In genomic region chr9:34500623-34501267, GRCh38 we compare ENCODE assay signal across 8 cellular contexts. TPM values are rescaled to one million over a fixed set of nuclear protein-coding genes. Genes with fewer than 3 reads are reported as not detected.
DNase-seq lines count a peak whose midpoint lies in the region; ATAC-seq and TF ChIP-seq lines count a peak whose summit lies in the region.

No MANE protein-coding gene starts in this region.

- peak; percentile 50 for ATAC-seq in HG02678 (IDR thresholded peaks at IDR 0.05; ENCODE audit: unreplicated experiment)
- peak; percentile 95 to 97 for ATAC-seq in activated T-cell treated with anti-CD3 and anti-CD28 coated beads, Interleukin-2, amount 50 U/mL, for 4 hours

- in situ Hi-C loops in transverse colon (cut with MboI; ENCODE audit: low pct_ligation_motif_present in 1 of 4, low pct_unique_long_range_greater_than_20kb in 1 of 4, low sequenced_read_pairs in 3 of 4), result loop anchor here in 1 of 4 donors (5.0 kb wide), 1 partner anchor 63 kb away; no protein-coding TSS in a partner anchor

- H3K27me3 Mint-ChIP-seq in activated T-cell treated with anti-CD3 and anti-CD28 coated beads, Interleukin-2, amount 50 U/mL, for 4 hours (ENCODE audit: low read depth), result peaks cover 10% of the 10 kb centered on the region

- DNase-seq in COLO829 (ENCODE audit: low spot score), result peak; percentile 75
- peak; percentile 19 for DNase-seq in OCI-M2 (lab: John Stamatoyannopoulos, UW; ENCODE audit: unreplicated experiment)
- peak; percentile 74 for DNase-seq in activated T-cell treated with anti-CD3 and anti-CD28 coated beads, Interleukin-2, amount 50 U/mL, for 4 hours
- DNase-seq in fibroblast of pulmonary artery (ENCODE audit: low read depth), result peak; percentile 48
- peak; percentile 32 to 68 (median 64) for DNase-seq in ovary
- peak; percentile 58 for DNase-seq in transverse colon
- no peak for DNase-seq in GOT3 (lab: John Stamatoyannopoulos, UW)

- H3K4me1 ChIP-seq in ovary (ENCODE audit: insufficient read depth) (peaks cover 5% of the 10 kb centered on the region), transverse colon (peaks cover 0 to 11% (median 4%) of the 10 kb centered on the region in 4 donors)

- TF ChIP-seq CTCF in fibroblast of pulmonary artery (IDR thresholded peaks at IDR 0.05; ENCODE audit: low read length, missing control alignments) (peak; percentile 100), ovary (IDR thresholded peaks at IDR 0.05) (peak; percentile 72 to 81 (median 80)), transverse colon (IDR thresholded peaks at IDR 0.05) (peak; percentile 90 to 99 (median 98))

- 1 to 3% (median 3%) methylated on average over 6 of the region's 6 CpGs for WGBS in ovary, 3 donors
- 0% methylated on average over 3 to 6 of the region's 6 CpGs for WGBS in transverse colon (ENCODE audit: low coverage in 1 of 2), 2 donors

- TF ChIP-seq EP300 in ovary (IDR thresholded peaks at IDR 0.05) (no peak), transverse colon (IDR thresholded peaks at IDR 0.05; ENCODE audit: low read depth) (no peak)

- no peaks in the 10 kb centered on the region for H3K27me3 ChIP-seq in ovary
- H3K27me3 ChIP-seq in transverse colon, result no peaks in the 10 kb centered on the region

- H3K27ac ChIP-seq in ovary (no peak overlapping the region), transverse colon (no peak overlapping the region)

- H3K36me3 Mint-ChIP-seq in activated T-cell treated with anti-CD3 and anti-CD28 coated beads, Interleukin-2, amount 50 U/mL, for 4 hours (ENCODE audit: insufficient read depth), result no peaks in the 10 kb centered on the region

- H3K4me3 ChIP-seq in fibroblast of pulmonary artery (replicated peaks; ENCODE audit: low read depth, low read length), result no peak overlapping the region
- H3K4me3 ChIP-seq in ovary, result no peak overlapping the region
- no peak overlapping the region for H3K4me3 ChIP-seq in transverse colon

- no peaks in the 10 kb centered on the region for H3K9me3 Mint-ChIP-seq in activated T-cell treated with anti-CD3 and anti-CD28 coated beads, Interleukin-2, amount 50 U/mL, for 4 hours

- TF ChIP-seq POLR2A in ovary (IDR thresholded peaks at IDR 0.05), result no peak
- TF ChIP-seq POLR2A in transverse colon (IDR thresholded peaks at IDR 0.05), result no peak

- no peak overlapping the region for H3K4me3 Mint-ChIP-seq in activated T-cell treated with anti-CD3 and anti-CD28 coated beads, Interleukin-2, amount 50 U/mL, for 4 hours

- H3K4me1 Mint-ChIP-seq in activated T-cell treated with anti-CD3 and anti-CD28 coated beads, Interleukin-2, amount 50 U/mL, for 4 hours (ENCODE audit: low read depth), result peaks cover 7% of the 10 kb centered on the region

- intact Hi-C loops in ovary (cut with DNase I), result loop anchor here (2.0 to 10.0 kb wide), 5 partner anchors 88 to 876 kb away; no protein-coding TSS in a partner anchor
- intact Hi-C loops in transverse colon (cut with DNase I; ENCODE audit: low total_unique reads), result loop anchor here (5.0 to 10.0 kb wide), 2 partner anchors 84 to 98 kb away; partner anchors contain the start of gene CNTFR

- no peaks in the 10 kb centered on the region for H3K9me3 ChIP-seq in ovary
- no peaks in the 10 kb centered on the region for H3K9me3 ChIP-seq in transverse colon

- H3K36me3 ChIP-seq in ovary (no peaks in the 10 kb centered on the region), transverse colon (no peaks in the 10 kb centered on the region)

RNA-seq across cellular contexts. Expression of gene ENHO, which starts 22.0 kb away (rescaled TPM):
- total RNA-seq in activated T-cell treated with anti-CD3 and anti-CD28 coated beads, Interleukin-2, amount 50 U/mL, for 4 hours, result not detected
- total RNA-seq in ovary, result under 1 TPM in 6 of 7 donors, not detected in 1; 0.22 to 0.56 (median 0.29) TPM
- under 1 TPM in 1 of 2 donors, not detected in 1; 0.87 TPM for polyA plus RNA-seq in ovary
- total RNA-seq in transverse colon, result 1 to 10 TPM in 2 of 4 donors, not detected in 2; 1.4 to 1.7 TPM

RNA-seq across cellular contexts. Expression of gene DNAI1, which starts 42.1 kb away (rescaled TPM):
- not detected for total RNA-seq in activated T-cell treated with anti-CD3 and anti-CD28 coated beads, Interleukin-2, amount 50 U/mL, for 4 hours
- 10 to 100 TPM in 1 of 7 donors, 1 to 10 TPM in 4, not detected in 2; 1.5 to 26.1 (median 2.0) TPM for total RNA-seq in ovary
- under 1 TPM in 1 of 2 donors, not detected in 1; 0.10 TPM for polyA plus RNA-seq in ovary
- not detected for total RNA-seq in transverse colon

RNA-seq across cellular contexts. Expression of gene FAM219A, which starts 42.4 kb away (rescaled TPM):
- total RNA-seq in activated T-cell treated with anti-CD3 and anti-CD28 coated beads, Interleukin-2, amount 50 U/mL, for 4 hours, result 10 to 100 TPM; 23.1 to 31.2 (median 26.4) TPM
- total RNA-seq in ovary, result 10 to 100 TPM in 5 of 7 donors, 1 to 10 TPM in 2; 5.2 to 24.7 (median 16.2) TPM
- 10 to 100 TPM; 12.1 to 12.7 TPM for polyA plus RNA-seq in ovary
- total RNA-seq in transverse colon, result 10 to 100 TPM in 1 of 4 donors, 1 to 10 TPM in 3; 3.7 to 15.3 (median 8.0) TPM
